Comparison of ENCODE assay signal across 1 cellular context in the genomic region with DNA sequence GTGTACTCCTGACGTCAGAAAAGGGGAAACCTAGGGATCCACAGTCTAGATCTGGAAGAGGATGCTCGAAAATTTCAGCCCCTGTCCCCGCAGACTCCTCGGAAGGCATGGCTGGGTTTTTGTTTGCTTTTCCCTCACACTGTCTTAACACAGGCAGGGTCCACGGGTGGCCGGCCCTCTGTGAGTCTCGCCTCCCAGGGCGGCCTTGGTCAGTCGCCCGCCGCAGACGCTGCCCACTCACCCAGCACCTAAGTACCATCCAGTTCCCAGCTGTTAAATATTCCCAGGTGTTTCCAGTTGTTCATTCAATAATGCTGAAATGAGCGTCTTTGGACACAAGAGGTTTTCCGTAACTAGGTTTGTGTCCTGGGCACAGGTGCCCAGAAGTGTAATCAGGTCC.
TF ChIP-seq lines count a peak whose summit lies in the region.

No MANE protein-coding gene starts in this region.

TF ChIP-seq in HepG2, 621 proteins besides CTCF, POLR2A, EP300 and RAD21 (continued from another document):
- TF ChIP-seq, protein P1, sequence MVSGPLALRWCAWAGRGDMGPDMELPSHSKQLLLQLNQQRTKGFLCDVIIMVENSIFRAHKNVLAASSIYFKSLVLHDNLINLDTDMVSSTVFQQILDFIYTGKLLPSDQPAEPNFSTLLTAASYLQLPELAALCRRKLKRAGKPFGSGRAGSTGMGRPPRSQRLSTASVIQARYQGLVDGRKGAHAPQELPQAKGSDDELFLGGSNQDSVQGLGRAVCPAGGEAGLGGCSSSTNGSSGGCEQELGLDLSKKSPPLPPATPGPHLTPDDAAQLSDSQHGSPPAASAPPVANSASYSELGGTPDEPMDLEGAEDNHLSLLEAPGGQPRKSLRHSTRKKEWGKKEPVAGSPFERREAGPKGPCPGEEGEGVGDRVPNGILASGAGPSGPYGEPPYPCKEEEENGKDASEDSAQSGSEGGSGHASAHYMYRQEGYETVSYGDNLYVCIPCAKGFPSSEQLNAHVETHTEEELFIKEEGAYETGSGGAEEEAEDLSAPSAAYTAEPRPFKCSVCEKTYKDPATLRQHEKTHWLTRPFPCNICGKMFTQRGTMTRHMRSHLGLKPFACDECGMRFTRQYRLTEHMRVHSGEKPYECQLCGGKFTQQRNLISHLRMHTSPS (CRISPR knock-in tag; IDR thresholded peaks at IDR 0.05; ENCODE audit: low read depth) = no peak
- TF ChIP-seq YEATS4 (CRISPR knock-in tag; IDR thresholded peaks at IDR 0.05; ENCODE audit: borderline replicate concordance) = no peak
